In genomic region chr14:57066887-57067513, GRCh38 we compare ENCODE assay signal across 8 cellular contexts.
DNase-seq lines count a peak whose midpoint lies in the region; ATAC-seq and TF ChIP-seq lines count a peak whose summit lies in the region.

No MANE protein-coding gene starts in this region.

- H3K4me2 ChIP-seq in neural cell (ENCODE audit: low read length): no peak overlapping the region

- no peak overlapping the region for H2AFZ ChIP-seq in neural cell (ENCODE audit: low read depth, low read length)

- H3K9me3 ChIP-seq in Panc1 (ENCODE audit: control insufficient read depth, insufficient read depth, low read depth, low read length) (no peaks in the 10 kb centered on the region), colonic mucosa (no peaks in the 10 kb centered on the region), neural cell (ENCODE audit: low read length) (no peaks in the 10 kb centered on the region)

- TF ChIP-seq CTCF in Panc1 (IDR thresholded peaks at IDR 0.05): peak; percentile 83
- peak; percentile 42 for TF ChIP-seq CTCF in colonic mucosa (IDR thresholded peaks at IDR 0.05)
- TF ChIP-seq CTCF in neural cell (IDR thresholded peaks at IDR 0.05; ENCODE audit: poor library complexity, severe bottlenecking): peak; percentile 74
- TF ChIP-seq CTCF in RWPE1 (conservative IDR thresholded peaks at IDR 0.05; ENCODE audit: low read depth): no peak

- POLR2A ChIA-PET in Panc1 (lab: Charles Lee) (no interaction called here), RWPE1 (lab: Yijun Ruan, JAX; ENCODE audit: low non-redundant PET) (no interaction called here)

- ATAC-seq in HG03442 (IDR thresholded peaks at IDR 0.05; ENCODE audit: unreplicated experiment) (peak; percentile 75), Panc1 (peak; percentile 66; the same call in 1 of the 2 replicates)

- BruUV-seq in Panc1 (replicated peaks; lab: Mats Ljungman, UMichigan): no TSS peak

- no peak overlapping the region for H3K4me3 ChIP-seq in Panc1 (ENCODE audit: low read depth in 2 of 2, low read length in 2 of 2)
- H3K4me3 ChIP-seq in colonic mucosa: no peak overlapping the region
- H3K4me3 ChIP-seq in neural cell (ENCODE audit: low read length): no peak overlapping the region

- no peaks in the 10 kb centered on the region for H4K20me1 ChIP-seq in neural cell (ENCODE audit: insufficient read depth)

- no peaks in the 10 kb centered on the region for H3K79me2 ChIP-seq in neural cell (replicated peaks; ENCODE audit: insufficient read depth, low read length)

- H3K4me1 ChIP-seq in Panc1 (ENCODE audit: control insufficient read depth, insufficient read depth, low read length): no peaks in the 10 kb centered on the region
- no peaks in the 10 kb centered on the region for H3K4me1 ChIP-seq in colonic mucosa

- H3K27me3 ChIP-seq in Panc1 (ENCODE audit: control insufficient read depth, insufficient read depth, low read length) (no peaks in the 10 kb centered on the region; the same call in none of the 2 replicates), colonic mucosa (no peaks in the 10 kb centered on the region), neural cell (ENCODE audit: insufficient read depth, low read depth, low read length) (peaks cover 5% of the 10 kb centered on the region)

- peak; percentile 12 for DNase-seq in NCI-H345 (lab: John Stamatoyannopoulos, UW)
- no peak for DNase-seq in NCI-H345 treated with DMSO at 0.1 percent for 48 hours (lab: John Stamatoyannopoulos, UW; ENCODE audit: unreplicated experiment)
- DNase-seq in Panc1 (ENCODE audit: low read depth, low spot score): peak; percentile 2
- DNase-seq in colonic mucosa: peak; percentile 33
- DNase-seq in RKO (ENCODE audit: low spot score): no peak
- DNase-seq in RWPE1 (ENCODE audit: low spot score): no peak

- peak; percentile 79 for TF ChIP-seq RAD21 in neural cell (conservative IDR thresholded peaks at IDR 0.05)

- intact Hi-C loops in Panc1 (cut with micrococcal nuclease; ENCODE audit: unreplicated experiment) (loop anchor here (5.0 to 10.0 kb wide), 4 partner anchors 120 to 572 kb away; no protein-coding TSS in a partner anchor), colonic mucosa (cut with DNase I) (loop anchor here (10.0 kb wide), 1 partner anchor 412 kb away; no protein-coding TSS in a partner anchor)

- in situ Hi-C loops in Panc1 (cut with HindIII; ENCODE audit: low pct_unique_long_range_greater_than_20kb, low sequenced_read_pairs): no loop called here

- H3K9me2 ChIP-seq in neural cell (ENCODE audit: insufficient read depth, low read length): no peaks in the 10 kb centered on the region

- H3K27ac ChIP-seq in Panc1 (ENCODE audit: low read length) (no peak overlapping the region), colonic mucosa (no peak overlapping the region), neural cell (ENCODE audit: low read length) (no peak overlapping the region), RWPE1 (no peak overlapping the region)

- H3K9ac ChIP-seq in colonic mucosa (ENCODE audit: low read depth in 2 of 2, low read length in 2 of 2) (no peak overlapping the region), neural cell (ENCODE audit: low read length) (no peak overlapping the region)

- CTCF ChIA-PET in Panc1 (lab: Charles Lee): no interaction called here
- CTCF ChIA-PET in RWPE1 (lab: Yijun Ruan, JAX): interaction anchor here (0.7 kb wide), 1 partner anchor 955 kb away, joined by 3 read pairs; no protein-coding TSS in a partner anchor

- H3K36me3 ChIP-seq in Panc1 (ENCODE audit: control insufficient read depth, insufficient read depth, low read length): no peaks in the 10 kb centered on the region; the same call in 1 of the 2 replicates
- H3K36me3 ChIP-seq in colonic mucosa: no peaks in the 10 kb centered on the region
- H3K36me3 ChIP-seq in neural cell (ENCODE audit: insufficient read depth, low read length): no peaks in the 10 kb centered on the region

- TF ChIP-seq EP300 in neural cell (conservative IDR thresholded peaks at IDR 0.05; ENCODE audit: poor library complexity, severe bottlenecking): no peak

- H3F3A ChIP-seq in neural cell (ENCODE audit: insufficient read depth, low read length, poor library complexity, severe bottlenecking): no peaks in the 10 kb centered on the region

TF ChIP-seq in neural cell, 6 proteins besides CTCF, POLR2A, EP300 and RAD21:
- peak; percentile 77 for TF ChIP-seq SMC3 (conservative IDR thresholded peaks at IDR 0.05; ENCODE audit: poor library complexity)
- no peak for TF ChIP-seq REST (IDR thresholded peaks at IDR 0.05; ENCODE audit: borderline replicate concordance)

Comparison
In these comparisons a context has a peak if more than half of its experiments do, and no peak if none do; other contexts are left out.
1. DNase-seq: peak in NCI-H345 (single experiment), Panc1 (single experiment) and colonic mucosa (single experiment); none in NCI-H345 treated with DMSO at 0.1 percent for 48 hours (single experiment), RKO (single experiment) and RWPE1 (single experiment).